1 cellular context compared by ENCODE assay signal in genomic region chr3:186097663-186098451, GRCh38.
TF ChIP-seq lines count a peak whose summit lies in the region.

No MANE protein-coding gene starts in this region.

TF ChIP-seq in HepG2, 621 proteins besides CTCF, POLR2A, EP300 and RAD21 (continued from another document and continues in another):
- no peak for TF ChIP-seq MIER2 (CRISPR knock-in tag; IDR thresholded peaks at IDR 0.05)
- TF ChIP-seq ETV6 (CRISPR knock-in tag; conservative IDR thresholded peaks at IDR 0.05) = no peak
- no peak for TF ChIP-seq CENPBD1 (CRISPR knock-in tag; IDR thresholded peaks at IDR 0.05; ENCODE audit: borderline replicate concordance, low read depth)
- peak; percentile 24; the same call in 1 of the 2 replicates for TF ChIP-seq ZNF766 (CRISPR knock-in tag; IDR thresholded peaks at IDR 0.05; ENCODE audit: borderline replicate concordance)
- TF ChIP-seq PRDM15 (CRISPR knock-in tag; IDR thresholded peaks at IDR 0.05) = no peak
- TF ChIP-seq BORCS8-MEF2B (CRISPR knock-in tag; IDR thresholded peaks at IDR 0.05) = peak; percentile 16; the same call in 1 of the 2 replicates
- no peak for TF ChIP-seq KLF6 (CRISPR knock-in tag; IDR thresholded peaks at IDR 0.05)
- TF ChIP-seq ZNF557 (CRISPR knock-in tag; IDR thresholded peaks at IDR 0.05) = no peak; the same call in 1 of the 2 replicates
- no peak for TF ChIP-seq ZNF138 (CRISPR knock-in tag; IDR thresholded peaks at IDR 0.05; ENCODE audit: low read depth)
- peak; percentile 67; the same call in 1 of the 2 replicates for TF ChIP-seq KLF11 (CRISPR knock-in tag; IDR thresholded peaks at IDR 0.05)
- TF ChIP-seq ZNF580 (CRISPR knock-in tag; IDR thresholded peaks at IDR 0.05; ENCODE audit: borderline replicate concordance, low read depth) = peak; percentile 47; the same call in 1 of the 2 replicates
- TF ChIP-seq ZNF772 (CRISPR knock-in tag; IDR thresholded peaks at IDR 0.05) = peak; percentile 48
- TF ChIP-seq ZNF430 (CRISPR knock-in tag; IDR thresholded peaks at IDR 0.05) = no peak
- no peak for TF ChIP-seq ZNF709 (CRISPR knock-in tag; IDR thresholded peaks at IDR 0.05)
- 0 out of 2 replicates have a peak, but pooled peaks have one; percentile 40 for TF ChIP-seq GTF3A (CRISPR knock-in tag; conservative IDR thresholded peaks at IDR 0.05)
- TF ChIP-seq POLR2AphosphoS5 (IDR thresholded peaks at IDR 0.05; ENCODE audit: low read depth, low read length) = peak; percentile 64
- TF ChIP-seq ZNF224 (CRISPR knock-in tag; IDR thresholded peaks at IDR 0.05) = peak; percentile 86; the same call in 1 of the 2 replicates
- TF ChIP-seq ETV5 (CRISPR knock-in tag; IDR thresholded peaks at IDR 0.05; ENCODE audit: borderline replicate concordance) = no peak; the same call in 1 of the 2 replicates
- TF ChIP-seq CEBPB (IDR thresholded peaks at IDR 0.05; ENCODE audit: borderline replicate concordance, low read depth, low read length) = no peak
- no peak for TF ChIP-seq ZNF230 (CRISPR knock-in tag; IDR thresholded peaks at IDR 0.05)
- TF ChIP-seq ZC3H13 (CRISPR knock-in tag; IDR thresholded peaks at IDR 0.05) = peak; percentile 11; the same call in 1 of the 2 replicates
- TF ChIP-seq ZBTB1 (CRISPR knock-in tag; IDR thresholded peaks at IDR 0.05; ENCODE audit: borderline replicate concordance) = no peak
- no peak for TF ChIP-seq NR3C1 (CRISPR knock-in tag; IDR thresholded peaks at IDR 0.05)
- peak; percentile 37; the same call in 1 of the 2 replicates for TF ChIP-seq ZFX (CRISPR knock-in tag; IDR thresholded peaks at IDR 0.05; ENCODE audit: low read depth)
- TF ChIP-seq SMAD1 (CRISPR knock-in tag; IDR thresholded peaks at IDR 0.05; ENCODE audit: borderline replicate concordance, low read depth) = no peak
- no peak for TF ChIP-seq PLSCR1 (CRISPR knock-in tag; IDR thresholded peaks at IDR 0.05; ENCODE audit: borderline replicate concordance)
- peak; percentile 37; the same call in 1 of the 2 replicates for TF ChIP-seq CEBPG (CRISPR knock-in tag; IDR thresholded peaks at IDR 0.05)
- TF ChIP-seq ZBTB38 (CRISPR knock-in tag; IDR thresholded peaks at IDR 0.05) = no peak
- no peak for TF ChIP-seq ZNF510 (CRISPR knock-in tag; IDR thresholded peaks at IDR 0.05; ENCODE audit: low read depth)
- no peak for TF ChIP-seq MTA3 (CRISPR knock-in tag; IDR thresholded peaks at IDR 0.05)
- TF ChIP-seq ZNF564 (CRISPR knock-in tag; IDR thresholded peaks at IDR 0.05) = 0 out of 2 replicates have a peak, but pooled peaks have one; percentile 39
- TF ChIP-seq, protein P1, sequence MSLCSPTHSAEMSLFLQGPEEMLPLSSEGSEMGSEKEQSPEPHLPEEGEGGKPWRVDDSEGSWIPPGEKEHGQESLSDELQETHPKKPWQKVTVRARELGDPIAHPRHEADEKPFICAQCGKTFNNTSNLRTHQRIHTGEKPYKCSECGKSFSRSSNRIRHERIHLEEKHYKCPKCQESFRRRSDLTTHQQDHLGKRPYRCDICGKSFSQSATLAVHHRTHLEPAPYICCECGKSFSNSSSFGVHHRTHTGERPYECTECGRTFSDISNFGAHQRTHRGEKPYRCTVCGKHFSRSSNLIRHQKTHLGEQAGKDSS (CRISPR knock-in tag; IDR thresholded peaks at IDR 0.05; ENCODE audit: borderline replicate concordance, low read depth) = peak; percentile 97
- TF ChIP-seq, protein P2, sequence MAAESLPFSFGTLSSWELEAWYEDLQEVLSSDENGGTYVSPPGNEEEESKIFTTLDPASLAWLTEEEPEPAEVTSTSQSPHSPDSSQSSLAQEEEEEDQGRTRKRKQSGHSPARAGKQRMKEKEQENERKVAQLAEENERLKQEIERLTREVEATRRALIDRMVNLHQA (CRISPR knock-in tag; IDR thresholded peaks at IDR 0.05) = no peak
- no peak for TF ChIP-seq ZNF180 (CRISPR knock-in tag; IDR thresholded peaks at IDR 0.05; ENCODE audit: borderline replicate concordance, low read depth)
- no peak; the same call in 1 of the 2 replicates for TF ChIP-seq TFDP1 (CRISPR knock-in tag; IDR thresholded peaks at IDR 0.05; ENCODE audit: borderline replicate concordance)
- TF ChIP-seq ZNF784 (CRISPR knock-in tag; IDR thresholded peaks at IDR 0.05; ENCODE audit: borderline replicate concordance) = no peak
- no peak for TF ChIP-seq DNMT3B (CRISPR knock-in tag; conservative IDR thresholded peaks at IDR 0.05)
- no peak for TF ChIP-seq TRIM22 (IDR thresholded peaks at IDR 0.05)
- no peak for TF ChIP-seq NFAT5 (CRISPR knock-in tag; IDR thresholded peaks at IDR 0.05)
- TF ChIP-seq SP4 (CRISPR knock-in tag; IDR thresholded peaks at IDR 0.05) = no peak
- TF ChIP-seq BRCA1 (CRISPR knock-in tag; IDR thresholded peaks at IDR 0.05) = no peak
- no peak for TF ChIP-seq ZNF724P (CRISPR knock-in tag; IDR thresholded peaks at IDR 0.05; ENCODE audit: borderline replicate concordance)
- peak; percentile 79 for TF ChIP-seq FOXP4 (CRISPR knock-in tag; IDR thresholded peaks at IDR 0.05)
- TF ChIP-seq, protein P3, sequence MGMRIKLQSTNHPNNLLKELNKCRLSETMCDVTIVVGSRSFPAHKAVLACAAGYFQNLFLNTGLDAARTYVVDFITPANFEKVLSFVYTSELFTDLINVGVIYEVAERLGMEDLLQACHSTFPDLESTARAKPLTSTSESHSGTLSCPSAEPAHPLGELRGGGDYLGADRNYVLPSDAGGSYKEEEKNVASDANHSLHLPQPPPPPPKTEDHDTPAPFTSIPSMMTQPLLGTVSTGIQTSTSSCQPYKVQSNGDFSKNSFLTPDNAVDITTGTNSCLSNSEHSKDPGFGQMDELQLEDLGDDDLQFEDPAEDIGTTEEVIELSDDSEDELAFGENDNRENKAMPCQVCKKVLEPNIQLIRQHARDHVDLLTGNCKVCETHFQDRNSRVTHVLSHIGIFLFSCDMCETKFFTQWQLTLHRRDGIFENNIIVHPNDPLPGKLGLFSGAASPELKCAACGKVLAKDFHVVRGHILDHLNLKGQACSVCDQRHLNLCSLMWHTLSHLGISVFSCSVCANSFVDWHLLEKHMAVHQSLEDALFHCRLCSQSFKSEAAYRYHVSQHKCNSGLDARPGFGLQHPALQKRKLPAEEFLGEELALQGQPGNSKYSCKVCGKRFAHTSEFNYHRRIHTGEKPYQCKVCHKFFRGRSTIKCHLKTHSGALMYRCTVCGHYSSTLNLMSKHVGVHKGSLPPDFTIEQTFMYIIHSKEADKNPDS (CRISPR knock-in tag; IDR thresholded peaks at IDR 0.05) = no peak
- TF ChIP-seq KAT8 (CRISPR knock-in tag; IDR thresholded peaks at IDR 0.05) = peak; percentile 75
